ENCODE assay signal across 1 cellular context in the genomic region with DNA sequence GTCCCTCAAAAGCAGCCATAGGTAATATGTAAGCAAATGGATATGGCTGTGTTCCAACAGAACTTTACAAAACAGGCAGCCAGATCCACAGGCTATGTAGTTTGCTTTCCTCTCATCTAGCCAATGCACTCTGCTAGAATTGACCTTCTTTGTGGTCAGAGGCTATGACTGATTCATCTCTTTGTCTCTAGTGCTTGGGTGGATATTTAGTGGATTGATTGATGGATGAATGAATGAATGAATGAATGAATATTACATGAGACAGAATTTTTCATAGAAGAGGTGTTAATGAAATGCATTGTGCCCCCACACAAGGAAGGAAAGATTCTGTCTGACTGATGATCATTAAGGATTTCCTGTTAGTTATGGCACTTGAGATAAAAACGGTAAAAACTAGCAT.
TF ChIP-seq lines count a peak whose summit lies in the region.

No MANE protein-coding gene starts in this region.

TF ChIP-seq in endothelial cell of umbilical vein, 7 proteins besides CTCF, POLR2A, EP300 and RAD21 (continued from another document):
- TF ChIP-seq, protein P1, sequence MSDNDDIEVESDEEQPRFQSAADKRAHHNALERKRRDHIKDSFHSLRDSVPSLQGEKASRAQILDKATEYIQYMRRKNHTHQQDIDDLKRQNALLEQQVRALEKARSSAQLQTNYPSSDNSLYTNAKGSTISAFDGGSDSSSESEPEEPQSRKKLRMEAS (IDR thresholded peaks at IDR 0.05; ENCODE audit: insufficient read depth, insufficient read length) = no peak
- peak; percentile 47 for TF ChIP-seq GATA2 (IDR thresholded peaks at IDR 0.05; ENCODE audit: insufficient read depth, insufficient read length, low read depth, low read length)
